Comparison of ENCODE assay signal across 14 cellular contexts in genomic region chr6:89310929-89311328, GRCh38. TPM values are rescaled to one million over a fixed set of nuclear protein-coding genes. Genes with fewer than 3 reads are reported as not detected.
DNase-seq lines count a peak whose midpoint lies in the region; ATAC-seq and TF ChIP-seq lines count a peak whose summit lies in the region.
"Had no signal": no experiment of that assay in that cellular context is flagged by ENCODE, and none has a peak within 500 bp of the region (broad histone marks: within the 10 kb centered on the region; RNA-seq: fewer than 3 reads in every experiment).

No MANE protein-coding gene starts in this region.

- no peaks in the 10 kb centered on the region for H3K79me2 ChIP-seq in PC-3 (ENCODE audit: low read length)
- no peaks in the 10 kb centered on the region for H3K79me2 ChIP-seq in neural progenitor cell (ENCODE audit: low read depth)

- H3K4me1 ChIP-seq in PC-3 (ENCODE audit: insufficient read depth, low read length) (peaks cover 28% of the 10 kb centered on the region), neural progenitor cell (peaks cover 10% of the 10 kb centered on the region)
- H3K4me1 ChIP-seq: BLaER1 had no signal

- H3K27me3 Mint-ChIP-seq in neural progenitor cell (ENCODE audit: insufficient read depth, low read depth) = peaks cover 7% of the 10 kb centered on the region
- H3K27me3 Mint-ChIP-seq in activated CD8-positive, alpha-beta memory T cell treated with anti-CD3 and anti-CD28 coated beads, Interleukin-2, amount 10 ng/mL, durations not matched to agents 7 days and 5 days = no peaks in the 10 kb centered on the region
- H3K27me3 Mint-ChIP-seq in activated T-helper 2 cell treated with anti-CD3 and anti-CD28 coated beads, Interferon-gamma antibody, Interleukin-2, Interleukin-4, amounts not matched to agents 10 μg/mL and 5 μg/mL and 100 μg/mL, durations not matched to agents 14 hours and 24 hours and 36 hours (ENCODE audit: low read depth) = no peaks in the 10 kb centered on the region

- POLR2A ChIA-PET in PC-3 (lab: Charles Lee; ENCODE audit: unreplicated experiment) = no interaction called here

- no peaks in the 10 kb centered on the region for H4K20me1 ChIP-seq in PC-3 (ENCODE audit: low read length)
- no peaks in the 10 kb centered on the region for H4K20me1 ChIP-seq in neural progenitor cell (ENCODE audit: low read depth)
- H4K20me1 ChIP-seq: BLaER1 had no signal

- H3F3A ChIP-seq in PC-3 (ENCODE audit: low read length, unreplicated experiment) (no peaks in the 10 kb centered on the region), neural progenitor cell (ENCODE audit: low read depth) (peaks cover 10% of the 10 kb centered on the region)

- TF ChIP-seq CTCF in PC-3 (conservative IDR thresholded peaks at IDR 0.05; ENCODE audit: low read depth, low read length) (no peak), epithelial cell of esophagus (IDR thresholded peaks at IDR 0.05; ENCODE audit: insufficient read depth, low read depth, low read length, missing control alignments) (no peak), neural progenitor cell (IDR thresholded peaks at IDR 0.05) (no peak)

- ATAC-seq in PC-3 = peak; percentile 58
- no peak for ATAC-seq in HG03571 (IDR thresholded peaks at IDR 0.05; ENCODE audit: unreplicated experiment)
- no peak for ATAC-seq in activated CD8-positive, alpha-beta memory T cell treated with anti-CD3 and anti-CD28 coated beads, Interleukin-2, amount 10 ng/mL, durations not matched to agents 7 days and 5 days
- no peak for ATAC-seq in stimulated activated naive CD8-positive, alpha-beta T cell treated with anti-CD3 and anti-CD28 coated beads, Interleukin-15, Interleukin-2, amounts not matched to agents 100 U/mL and 50 U/mL, for 24 hours
- ATAC-seq: effector memory CD8-positive, alpha-beta T cell; natural killer cell had no signal

- DNase-seq in EH (ENCODE audit: low read depth) (peak; percentile 87), PC-3 (peak; percentile 59), epithelial cell of esophagus (ENCODE audit: low read depth) (peak; percentile 11), neural progenitor cell (ENCODE audit: low spot score) (peak; percentile 49)
- DNase-seq in activated CD8-positive, alpha-beta memory T cell treated with anti-CD3 and anti-CD28 coated beads, Interleukin-2, amount 10 ng/mL, durations not matched to agents 7 days and 5 days = no peak
- DNase-seq in stimulated activated naive CD8-positive, alpha-beta T cell treated with anti-CD3 and anti-CD28 coated beads, Interleukin-15, Interleukin-2, amounts not matched to agents 100 U/mL and 50 U/mL, for 24 hours = no peak
- no peak for DNase-seq in activated T-helper 2 cell treated with anti-CD3 and anti-CD28 coated beads, Interferon-gamma antibody, Interleukin-2, Interleukin-4, amounts not matched to agents 10 μg/mL and 5 μg/mL and 100 μg/mL, durations not matched to agents 14 hours and 24 hours and 36 hours (ENCODE audit: low spot score)
- DNase-seq: effector memory CD8-positive, alpha-beta T cell; KG1; natural killer cell; stimulated activated CD4-positive, alpha-beta T cell treated with anti-CD3 and anti-CD28 coated beads, Interleukin-12 subunit alpha, Interleukin-12 subunit beta, amount 100 ng/mL, for 4 hours had no signal

- H3K4me2 ChIP-seq in PC-3 (ENCODE audit: low read length) (0 out of 2 replicates have a peak overlapping the region, but pooled peaks have one; percentile 6), neural progenitor cell (no peak overlapping the region)
- H3K4me2 ChIP-seq: BLaER1 had no signal

- intact Hi-C loops in PC-3 (cut with micrococcal nuclease) = no loop called here
- intact Hi-C loops in activated T-helper 2 cell treated with anti-CD3 and anti-CD28 coated beads, Interferon-gamma antibody, Interleukin-2, Interleukin-4, amounts not matched to agents 10 μg/mL and 5 μg/mL and 100 μg/mL, durations not matched to agents 14 hours and 24 hours and 36 hours (cut with micrococcal nuclease) = no loop called here

- peaks cover 2% of the 10 kb centered on the region for H3K36me3 Mint-ChIP-seq in neural progenitor cell
- no peaks in the 10 kb centered on the region for H3K36me3 Mint-ChIP-seq in activated CD8-positive, alpha-beta memory T cell treated with anti-CD3 and anti-CD28 coated beads, Interleukin-2, amount 10 ng/mL, durations not matched to agents 7 days and 5 days
- peaks cover 2% of the 10 kb centered on the region for H3K36me3 Mint-ChIP-seq in activated T-helper 2 cell treated with anti-CD3 and anti-CD28 coated beads, Interferon-gamma antibody, Interleukin-2, Interleukin-4, amounts not matched to agents 10 μg/mL and 5 μg/mL and 100 μg/mL, durations not matched to agents 14 hours and 24 hours and 36 hours (ENCODE audit: low read depth)

- no TSS peak for BruUV-seq in PC-3 (replicated peaks; lab: Mats Ljungman, UMichigan)

- no peak overlapping the region for H3K9ac ChIP-seq in PC-3 (ENCODE audit: low read length)
- H3K9ac ChIP-seq in neural progenitor cell = no peak overlapping the region
- H3K9ac ChIP-seq: BLaER1 had no signal

- no peaks in the 10 kb centered on the region for H3K27me3 ChIP-seq in PC-3 (ENCODE audit: low read length)
- H3K27me3 ChIP-seq in neural progenitor cell = no peaks in the 10 kb centered on the region
- H3K27me3 ChIP-seq: BLaER1 had no signal

- H3K9me3 Mint-ChIP-seq in neural progenitor cell = no peaks in the 10 kb centered on the region
- no peaks in the 10 kb centered on the region for H3K9me3 Mint-ChIP-seq in activated CD8-positive, alpha-beta memory T cell treated with anti-CD3 and anti-CD28 coated beads, Interleukin-2, amount 10 ng/mL, durations not matched to agents 7 days and 5 days (ENCODE audit: low read depth)
- H3K9me3 Mint-ChIP-seq in activated T-helper 2 cell treated with anti-CD3 and anti-CD28 coated beads, Interferon-gamma antibody, Interleukin-2, Interleukin-4, amounts not matched to agents 10 μg/mL and 5 μg/mL and 100 μg/mL, durations not matched to agents 14 hours and 24 hours and 36 hours = no peaks in the 10 kb centered on the region
- H3K9me3 Mint-ChIP-seq: effector memory CD8-positive, alpha-beta T cell; natural killer cell; T-helper 2 cell treated with Interferon-gamma antibody and Interleukin-4, amounts not matched to agents 5 μg/mL and 100 μg/mL, for 36 hours had no signal

- peak overlapping the region; percentile 4 for H3K27ac Mint-ChIP-seq in neural progenitor cell
- no peak overlapping the region for H3K27ac Mint-ChIP-seq in activated CD8-positive, alpha-beta memory T cell treated with anti-CD3 and anti-CD28 coated beads, Interleukin-2, amount 10 ng/mL, durations not matched to agents 7 days and 5 days
- H3K27ac Mint-ChIP-seq in activated T-helper 2 cell treated with anti-CD3 and anti-CD28 coated beads, Interferon-gamma antibody, Interleukin-2, Interleukin-4, amounts not matched to agents 10 μg/mL and 5 μg/mL and 100 μg/mL, durations not matched to agents 14 hours and 24 hours and 36 hours = no peak overlapping the region
- H3K27ac Mint-ChIP-seq: natural killer cell; T-helper 2 cell treated with Interferon-gamma antibody and Interleukin-4, amounts not matched to agents 5 μg/mL and 100 μg/mL, for 36 hours had no signal

- H2AFZ ChIP-seq in PC-3 (ENCODE audit: low read length) (peak overlapping the region; percentile 48; the same call in 1 of the 2 replicates), neural progenitor cell (replicated peaks) (no peak overlapping the region)

- H3K9me2 ChIP-seq in PC-3 (replicated peaks; ENCODE audit: low read length) = no peaks in the 10 kb centered on the region

- H3K36me3 ChIP-seq in PC-3 (ENCODE audit: low read depth, low read length) (no peaks in the 10 kb centered on the region), neural progenitor cell (no peaks in the 10 kb centered on the region)
- H3K36me3 ChIP-seq: BLaER1 had no signal

- peaks cover 35% of the 10 kb centered on the region for H3K4me1 Mint-ChIP-seq in neural progenitor cell
- H3K4me1 Mint-ChIP-seq in activated CD8-positive, alpha-beta memory T cell treated with anti-CD3 and anti-CD28 coated beads, Interleukin-2, amount 10 ng/mL, durations not matched to agents 7 days and 5 days = no peaks in the 10 kb centered on the region
- H3K4me1 Mint-ChIP-seq in activated T-helper 2 cell treated with anti-CD3 and anti-CD28 coated beads, Interferon-gamma antibody, Interleukin-2, Interleukin-4, amounts not matched to agents 10 μg/mL and 5 μg/mL and 100 μg/mL, durations not matched to agents 14 hours and 24 hours and 36 hours (ENCODE audit: low read depth) = no peaks in the 10 kb centered on the region

- H3K9me3 ChIP-seq in PC-3 (ENCODE audit: low read length) (no peaks in the 10 kb centered on the region), neural progenitor cell (ENCODE audit: low read depth) (no peaks in the 10 kb centered on the region)
- H3K9me3 ChIP-seq: BLaER1 had no signal

- CTCF ChIA-PET in PC-3 (lab: Charles Lee) = interaction anchor here (0.7 kb wide), 1 partner anchor 121 kb away, joined by 3 read pairs; no protein-coding TSS in a partner anchor
- CTCF ChIA-PET in activated CD8-positive, alpha-beta memory T cell treated with anti-CD3 and anti-CD28 coated beads, Interleukin-2, amount 10 ng/mL, durations not matched to agents 7 days and 5 days (lab: Charles Lee) = interaction anchor here (0.5 to 1.5 kb wide), 2 partner anchors 39 to 234 kb away, joined by 3 read pairs; no protein-coding TSS in a partner anchor

- H3K4me3 Mint-ChIP-seq in neural progenitor cell = no peak overlapping the region
- H3K4me3 Mint-ChIP-seq in activated CD8-positive, alpha-beta memory T cell treated with anti-CD3 and anti-CD28 coated beads, Interleukin-2, amount 10 ng/mL, durations not matched to agents 7 days and 5 days = no peak overlapping the region
- H3K4me3 Mint-ChIP-seq in activated T-helper 2 cell treated with anti-CD3 and anti-CD28 coated beads, Interferon-gamma antibody, Interleukin-2, Interleukin-4, amounts not matched to agents 10 μg/mL and 5 μg/mL and 100 μg/mL, durations not matched to agents 14 hours and 24 hours and 36 hours (ENCODE audit: low read depth) = no peak overlapping the region
- H3K4me3 Mint-ChIP-seq: effector memory CD8-positive, alpha-beta T cell; natural killer cell; T-helper 2 cell treated with Interferon-gamma antibody and Interleukin-4, amounts not matched to agents 5 μg/mL and 100 μg/mL, for 36 hours had no signal

- H3K27ac ChIP-seq in PC-3 (ENCODE audit: low read length) = no peak overlapping the region
- H3K27ac ChIP-seq in neural progenitor cell = no peak overlapping the region
- H3K27ac ChIP-seq: BLaER1 had no signal

- no peak overlapping the region for H3K4me3 ChIP-seq in PC-3 (ENCODE audit: low read length)
- H3K4me3 ChIP-seq in epithelial cell of esophagus (ENCODE audit: low read length) = no peak overlapping the region
- no peak overlapping the region for H3K4me3 ChIP-seq in neural progenitor cell
- H3K4me3 ChIP-seq: BLaER1 had no signal

RNA-seq across cellular contexts. Expression of gene GABRR2, which starts 4.2 kb away (rescaled TPM):
- 0.23 and 0.36 TPM in 2 replicates for total RNA-seq in PC-3 (2014; rRNA removed)
- total RNA-seq in neural progenitor cell (ENCODE audit: low replicate concordance) = 0.28 TPM in 1 of 2 replicates, not detected in the other
- 1 to 10 TPM in 1 of 2 experiments, under 1 TPM in 1; 0.67 to 1.0 TPM for total RNA-seq in activated CD8-positive, alpha-beta memory T cell treated with anti-CD3 and anti-CD28 coated beads, Interleukin-2, amount 10 ng/mL, durations not matched to agents 7 days and 5 days
- total RNA-seq in activated T-helper 2 cell treated with anti-CD3 and anti-CD28 coated beads, Interferon-gamma antibody, Interleukin-2, Interleukin-4, amounts not matched to agents 10 μg/mL and 5 μg/mL and 100 μg/mL, durations not matched to agents 14 hours and 24 hours and 36 hours = 0.34 and 0.78 TPM in 2 replicates

RNA-seq across cellular contexts. Expression of gene UBE2J1, which starts 41.6 kb away (rescaled TPM):
- total RNA-seq in PC-3 (2014; rRNA removed) (22.4 and 23.2 TPM in 2 replicates), neural progenitor cell (ENCODE audit: low replicate concordance) (27.4 and 43.0 TPM in 2 replicates)
- 10 to 100 TPM; 26.1 to 31.2 TPM for total RNA-seq in activated CD8-positive, alpha-beta memory T cell treated with anti-CD3 and anti-CD28 coated beads, Interleukin-2, amount 10 ng/mL, durations not matched to agents 7 days and 5 days
- total RNA-seq in activated T-helper 2 cell treated with anti-CD3 and anti-CD28 coated beads, Interferon-gamma antibody, Interleukin-2, Interleukin-4, amounts not matched to agents 10 μg/mL and 5 μg/mL and 100 μg/mL, durations not matched to agents 14 hours and 24 hours and 36 hours = 34.4 and 34.8 TPM in 2 replicates

Comparison
In these comparisons a context has a peak if more than half of its experiments do, and no peak if none do; other contexts are left out.
1. DNase-seq: peak in EH (single experiment), PC-3 (single experiment), epithelial cell of esophagus (single experiment) and neural progenitor cell (single experiment); none in activated CD8-positive, alpha-beta memory T cell treated with anti-CD3 and anti-CD28 coated beads, Interleukin-2, amount 10 ng/mL, durations not matched to agents 7 days and 5 days (single experiment), stimulated activated naive CD8-positive, alpha-beta T cell treated with anti-CD3 and anti-CD28 coated beads, Interleukin-15, Interleukin-2, amounts not matched to agents 100 U/mL and 50 U/mL, for 24 hours (single experiment) and activated T-helper 2 cell treated with anti-CD3 and anti-CD28 coated beads, Interferon-gamma antibody, Interleukin-2, Interleukin-4, amounts not matched to agents 10 μg/mL and 5 μg/mL and 100 μg/mL, durations not matched to agents 14 hours and 24 hours and 36 hours (single experiment).